In genomic region chr5:110167384-110167783, GRCh38 we compare ENCODE assay signal across 27 cellular contexts.
"Had no signal": no experiment of that assay in that cellular context is flagged by ENCODE, and none has a peak within 500 bp of the region (broad histone marks: within the 10 kb centered on the region; RNA-seq: fewer than 3 reads in every experiment).

No MANE protein-coding gene starts in this region.

- H3K4me3 ChIP-seq: stomach, suprapubic skin, testis, thoracic aorta, thyroid gland, tibial artery, tibial nerve, transverse colon, upper lobe of left lung, upper lobe of right lung, uterus, vagina had no signal

- DNase-seq: stimulated activated CD4-positive, alpha-beta T cell treated with anti-CD3 and anti-CD28 coated beads, Interleukin-2, amount 100 ng/mL, for 48 hours; stimulated activated CD4-positive, alpha-beta T cell treated with anti-CD3 and anti-CD28 coated beads, Interleukin-4, amount 100 ng/mL, for 1 hour; stimulated activated CD4-positive, alpha-beta T cell treated with anti-CD3 and anti-CD28 coated beads, Interleukin-4, amount 100 ng/mL, for 24 hours; stimulated activated CD4-positive, alpha-beta T cell treated with anti-CD3 and anti-CD28 coated beads, Interleukin-4, amount 100 ng/mL, for 4 hours; stimulated activated CD8-positive, alpha-beta memory T cell treated with anti-CD3 and anti-CD28 coated beads, Interleukin-4, amount 100 ng/mL, for 48 hours; stimulated activated naive B cell treated with anti-CD40 and anti-IgM and Interleukin-4, amounts not matched to agents 10 μg/mL and 1 μg/mL and 100 μg/mL, for 72 hours; stimulated activated naive CD4-positive, alpha-beta T cell; stimulated activated naive CD4-positive, alpha-beta T cell treated with Interleukin-2 at 50 U/mL for 16 hours; stimulated activated naive CD8-positive, alpha-beta T cell treated with anti-CD3 and anti-CD28 coated beads, Interleukin-15, amount 100 ng/mL, for 72 hours; stimulated activated naive CD8-positive, alpha-beta T cell treated with anti-CD3 and anti-CD28 coated beads, Interleukin-15, Interleukin-2, amounts not matched to agents 100 U/mL and 50 U/mL, for 24 hours; stomach; substantia nigra; testis; thyroid gland; tibial artery; transverse colon; trophoblast cell; upper lobe of left lung; upper lobe of right lung; uterus had no signal

- FAIRE-seq: urothelium cell line had no signal

- H3K36me3 ChIP-seq: stomach, suprapubic skin, thoracic aorta, thyroid gland, tibial artery, tibial nerve, transverse colon, upper lobe of left lung, upper lobe of right lung, uterus, vagina had no signal

- ATAC-seq: stimulated activated effector memory CD8-positive, alpha-beta T cell treated with anti-CD3 and anti-CD28 coated beads, Interleukin-12 subunit alpha, Interleukin-12 subunit beta, amount 100 ng/mL, for 72 hours; stimulated activated memory B cell treated with anti-CD40 and anti-IgM and Interleukin-4, amounts not matched to agents 10 μg/mL and 1 μg/mL and 100 μg/mL, for 72 hours; stimulated activated naive B cell treated with anti-CD40 and anti-IgM and Interleukin-4, amounts not matched to agents 10 μg/mL and 1 μg/mL and 100 μg/mL, for 72 hours; stimulated activated naive CD8-positive, alpha-beta T cell treated with anti-CD3 and anti-CD28 coated beads, Interleukin-15, amount 100 ng/mL, for 72 hours; stimulated activated naive CD8-positive, alpha-beta T cell treated with anti-CD3 and anti-CD28 coated beads, Interleukin-15, Interleukin-2, amounts not matched to agents 100 U/mL and 50 U/mL, for 24 hours; upper lobe of right lung had no signal

- H3K27ac ChIP-seq: stomach, suprapubic skin, testis, thoracic aorta, thyroid gland, tibial artery, tibial nerve, transverse colon, upper lobe of left lung, upper lobe of right lung, uterus, vagina had no signal

- H3K27me3 ChIP-seq: stomach, suprapubic skin, testis, thyroid gland, tibial artery, tibial nerve, transverse colon, upper lobe of left lung, upper lobe of right lung, uterus, vagina had no signal

- H3K9me3 ChIP-seq: suprapubic skin, testis, thyroid gland, tibial nerve, upper lobe of right lung, uterus, vagina had no signal

- H3K4me1 ChIP-seq: stomach, suprapubic skin, testis, thyroid gland, tibial artery, tibial nerve, transverse colon, upper lobe of left lung, upper lobe of right lung, uterus, vagina had no signal
